Comparison of ENCODE assay signal across 16 cellular contexts in the genomic region with DNA sequence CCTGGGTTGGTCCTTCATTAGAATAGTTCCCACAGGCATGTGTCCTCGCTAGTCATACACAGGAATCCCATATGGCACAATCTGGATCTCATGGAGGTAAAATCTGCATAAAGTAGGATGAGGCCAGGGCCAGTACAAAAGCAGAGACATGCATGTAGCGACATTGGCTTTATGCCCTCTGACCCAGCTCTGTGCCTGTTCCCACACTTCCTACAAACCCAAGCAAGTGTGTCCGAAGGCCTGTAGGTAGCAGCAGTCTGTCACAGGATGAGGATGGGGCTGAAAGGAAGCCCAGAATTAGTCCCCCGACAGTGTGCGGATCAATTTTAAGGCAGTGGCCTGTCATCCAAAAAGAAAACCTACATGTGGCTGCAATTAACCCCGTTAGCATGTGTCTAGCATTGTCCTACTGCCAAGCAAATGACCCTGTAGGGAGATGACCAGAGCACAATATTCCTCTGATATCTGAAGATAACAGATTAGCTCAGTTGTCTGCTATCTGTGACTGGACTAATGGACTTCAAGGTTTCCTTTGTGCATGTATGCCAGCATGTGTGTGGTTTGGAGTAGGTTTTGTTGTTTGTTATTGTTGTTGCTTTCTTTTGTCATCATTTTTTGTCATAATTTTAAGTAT.
A peak's percentile ranks its signal among the peaks of the same experiment; 100 is the strongest.
DNase-seq lines count a peak whose midpoint lies in the region; ATAC-seq and TF ChIP-seq lines count a peak whose summit lies in the region.
"Had no signal": no experiment of that assay in that cellular context is flagged by ENCODE, and none has a peak within 500 bp of the region (broad histone marks: within the 10 kb centered on the region; RNA-seq: fewer than 3 reads in every experiment).

No MANE protein-coding gene starts in this region.

- no peak overlapping the region for H3K4me3 ChIP-seq in tibial nerve
- H3K4me3 ChIP-seq: BLaER1 treated with 17β-estradiol and CSF1 and Interleukin-3, amounts not matched to agents 10 nM and 100 nM; SJCRH30 had no signal

- H3K9me3 ChIP-seq in tibial nerve = no peaks in the 10 kb centered on the region
- H3K9me3 ChIP-seq: BLaER1 treated with 17β-estradiol and CSF1 and Interleukin-3, amounts not matched to agents 10 nM and 100 nM; SJCRH30 had no signal

- peaks cover 0 to 7% (median 0%) of the 10 kb centered on the region in 4 donors for H3K4me1 ChIP-seq in tibial nerve
- H3K4me1 ChIP-seq: SJCRH30 had no signal

- no peaks in the 10 kb centered on the region for H3K36me3 ChIP-seq in tibial nerve
- H3K36me3 ChIP-seq: BLaER1 treated with 17β-estradiol and CSF1 and Interleukin-3, amounts not matched to agents 10 nM and 100 nM; SJCRH30 had no signal

- TF ChIP-seq CTCF in tibial nerve (IDR thresholded peaks at IDR 0.05) = no peak

- TF ChIP-seq EP300 in tibial nerve (IDR thresholded peaks at IDR 0.05) = no peak

- no peak overlapping the region for H3K27ac Mint-ChIP-seq in activated naive CD4-positive, alpha-beta T cell treated with anti-CD3 and anti-CD28 coated beads, Interleukin-2, amount 50 U/mL, for 72 hours

- DNase-seq in DMS 273 (lab: John Stamatoyannopoulos, UW; ENCODE audit: unreplicated experiment) (peak; percentile 40), DMS 273 treated with DMSO at 0.1 percent for 48 hours (lab: John Stamatoyannopoulos, UW) (no peak), islet precursor cell (peak; percentile 86), substantia nigra (lab: John Stamatoyannopoulos, UW) (peak in 3 of 49 donors; percentile 3 to 20 (median 6)), tibial nerve (ENCODE audit: low spot score in 2 of 2) (no peak)
- DNase-seq in activated naive CD4-positive, alpha-beta T cell treated with anti-CD3 and anti-CD28 coated beads, Interleukin-2, amount 50 U/mL, for 72 hours (ENCODE audit: low spot score in 2 of 2) = no peak
- DNase-seq: DMS53, NCI-H1436 treated with DMSO at 0.1 percent for 48 hours, NCI-H2081, NCI-H526, RPMI8226, SJCRH30 had no signal

- no peak for ATAC-seq in activated naive CD4-positive, alpha-beta T cell treated with anti-CD3 and anti-CD28 coated beads, Interleukin-2, amount 50 U/mL, for 72 hours
- ATAC-seq in HG02981 (IDR thresholded peaks at IDR 0.05; ENCODE audit: unreplicated experiment) = no peak

- H3K27ac ChIP-seq in angular gyrus (ENCODE audit: low read depth, low read length) = peak overlapping the region; percentile 7
- H3K27ac ChIP-seq in substantia nigra (ENCODE audit: low read depth, low read length, poor library complexity, severe bottlenecking) = peak overlapping the region; percentile 10
- no peak overlapping the region for H3K27ac ChIP-seq in tibial nerve
- H3K27ac ChIP-seq: 22Rv1; BLaER1 treated with 17β-estradiol and CSF1 and Interleukin-3, amounts not matched to agents 10 nM and 100 nM; SJCRH30 had no signal

- whole genome bisulfite sequencing in tibial nerve, 2 donors = 59 to 70% methylated on average over 6 of the region's 6 CpGs

- TF ChIP-seq POLR2A in tibial nerve (IDR thresholded peaks at IDR 0.05) = no peak

- H3K9me3 Mint-ChIP-seq in activated naive CD4-positive, alpha-beta T cell treated with anti-CD3 and anti-CD28 coated beads, Interleukin-2, amount 50 U/mL, for 72 hours = peaks cover 0 to 4% of the 10 kb centered on the region in 2 donors

- no peaks in the 10 kb centered on the region for H3K27me3 ChIP-seq in tibial nerve
- H3K27me3 ChIP-seq: BLaER1 treated with 17β-estradiol and CSF1 and Interleukin-3, amounts not matched to agents 10 nM and 100 nM; SJCRH30 had no signal

- H3K36me3 Mint-ChIP-seq in activated naive CD4-positive, alpha-beta T cell treated with anti-CD3 and anti-CD28 coated beads, Interleukin-2, amount 50 U/mL, for 72 hours = no peaks in the 10 kb centered on the region

Comparison
In these comparisons a context has a peak if more than half of its experiments do, and no peak if none do; other contexts are left out.
1. DNase-seq: peak in DMS 273 (single experiment) and islet precursor cell (single experiment); none in DMS 273 treated with DMSO at 0.1 percent for 48 hours (single experiment), tibial nerve (0 of 2) and activated naive CD4-positive, alpha-beta T cell treated with anti-CD3 and anti-CD28 coated beads, Interleukin-2, amount 50 U/mL, for 72 hours (0 of 2).
2. H3K27ac ChIP-seq: peak in angular gyrus (single experiment) and substantia nigra (single experiment); none in tibial nerve (0 of 4).